8 cellular contexts compared by ENCODE assay signal in the genomic region with DNA sequence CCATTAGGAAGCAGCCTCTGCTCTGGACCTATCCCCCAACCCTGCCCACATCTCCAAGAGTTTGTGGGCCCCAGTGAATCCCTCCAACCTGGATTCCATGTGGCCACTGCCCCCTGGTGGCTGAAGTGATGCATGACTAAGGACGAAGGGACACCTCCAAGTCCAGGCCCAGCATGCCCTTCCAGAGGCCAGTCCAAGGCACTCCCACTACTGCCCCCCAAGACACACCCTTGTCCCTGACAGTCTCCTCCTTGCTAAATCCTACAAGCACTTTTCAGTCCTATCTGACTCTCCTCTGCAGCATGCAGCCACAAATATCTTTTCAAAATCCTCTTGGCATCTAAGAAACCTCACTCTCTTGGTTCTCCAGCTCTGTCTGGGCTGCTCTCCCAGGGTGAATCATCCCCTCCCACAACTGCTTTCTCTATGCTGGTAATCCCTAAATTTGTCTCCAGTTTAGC. TPM values are rescaled to one million over a fixed set of nuclear protein-coding genes. Genes with fewer than 3 reads are reported as not detected.
DNase-seq lines count a peak whose midpoint lies in the region; ATAC-seq and TF ChIP-seq lines count a peak whose summit lies in the region.

No MANE protein-coding gene starts in this region.

- no peaks in the 10 kb centered on the region for H3F3A ChIP-seq in PC-3 (ENCODE audit: low read length, unreplicated experiment)
- peaks cover 3% of the 10 kb centered on the region for H3F3A ChIP-seq in neural progenitor cell (ENCODE audit: low read depth)

- H3K4me2 ChIP-seq in PC-3 (ENCODE audit: low read length) (no peak overlapping the region), fibroblast of lung (ENCODE audit: extremely low read depth, insufficient read depth, low read length) (no peak overlapping the region), neural progenitor cell (no peak overlapping the region)

- H3K79me2 ChIP-seq in PC-3 (ENCODE audit: low read length) (no peaks in the 10 kb centered on the region), fibroblast of lung (ENCODE audit: control insufficient read depth, insufficient read depth, low read length) (no peaks in the 10 kb centered on the region), neural progenitor cell (ENCODE audit: low read depth) (no peaks in the 10 kb centered on the region)

- intact Hi-C loops in Caco-2 (cut with micrococcal nuclease; ENCODE audit: unreplicated experiment) = loop anchor here (1.0 kb wide), 1 partner anchor 51 kb away; no protein-coding TSS in a partner anchor
- intact Hi-C loops in PC-3 (cut with micrococcal nuclease) = loop anchor here (1.0 kb wide), 1 partner anchor 51 kb away; no protein-coding TSS in a partner anchor

- no peak overlapping the region for H3K27ac Mint-ChIP-seq in Caco-2 (ENCODE audit: unreplicated experiment)
- no peak overlapping the region for H3K27ac Mint-ChIP-seq in neural progenitor cell

- H3K36me3 ChIP-seq in Caco-2 (ENCODE audit: control insufficient read depth, insufficient read depth, low read length) (no peaks in the 10 kb centered on the region), PC-3 (ENCODE audit: low read depth, low read length) (no peaks in the 10 kb centered on the region), fibroblast of lung (ENCODE audit: control insufficient read depth, insufficient read depth, low read length) (no peaks in the 10 kb centered on the region), neural progenitor cell (no peaks in the 10 kb centered on the region)

- H2AFZ ChIP-seq in PC-3 (ENCODE audit: low read length) (no peak overlapping the region), fibroblast of lung (ENCODE audit: low read length) (no peak overlapping the region), neural progenitor cell (replicated peaks) (no peak overlapping the region)

- H3K4me3 Mint-ChIP-seq in Caco-2 (ENCODE audit: unreplicated experiment) = no peak overlapping the region
- peak overlapping the region; percentile 13 for H3K4me3 Mint-ChIP-seq in neural progenitor cell

- peaks cover 10% of the 10 kb centered on the region for H3K27me3 Mint-ChIP-seq in Caco-2 (ENCODE audit: insufficient read depth, unreplicated experiment)
- peaks cover 21% of the 10 kb centered on the region for H3K27me3 Mint-ChIP-seq in neural progenitor cell (ENCODE audit: insufficient read depth, low read depth)

- H3K27ac ChIP-seq in PC-3 (ENCODE audit: low read length) (no peak overlapping the region), fibroblast of lung (ENCODE audit: insufficient read depth, low read length) (no peak overlapping the region), neural progenitor cell (no peak overlapping the region)

- no peaks in the 10 kb centered on the region for H3K36me3 Mint-ChIP-seq in Caco-2 (ENCODE audit: insufficient read depth, unreplicated experiment)
- H3K36me3 Mint-ChIP-seq in neural progenitor cell = no peaks in the 10 kb centered on the region

- ATAC-seq in PC-3 (peak; percentile 90), GM19351 (IDR thresholded peaks at IDR 0.05; ENCODE audit: unreplicated experiment) (no peak)

- no peaks in the 10 kb centered on the region for H4K20me1 ChIP-seq in PC-3 (ENCODE audit: low read length)
- no peaks in the 10 kb centered on the region for H4K20me1 ChIP-seq in fibroblast of lung (ENCODE audit: control insufficient read depth, extremely low read depth, insufficient read depth, low read length)
- no peaks in the 10 kb centered on the region for H4K20me1 ChIP-seq in neural progenitor cell (ENCODE audit: low read depth)

- H3K9me3 ChIP-seq in Caco-2 (no peaks in the 10 kb centered on the region), PC-3 (ENCODE audit: low read length) (no peaks in the 10 kb centered on the region), fibroblast of lung (ENCODE audit: control insufficient read depth, insufficient read depth, low read depth, low read length) (no peaks in the 10 kb centered on the region), neural progenitor cell (ENCODE audit: low read depth) (no peaks in the 10 kb centered on the region)

- H3K27me3 ChIP-seq in Caco-2 (replicated peaks; ENCODE audit: control insufficient read depth, insufficient read depth, low read length) = no peaks in the 10 kb centered on the region; the same call in none of the 2 replicates
- peaks cover 7% of the 10 kb centered on the region; the same call in 1 of the 2 replicates for H3K27me3 ChIP-seq in PC-3 (ENCODE audit: low read length)
- peaks cover 17% of the 10 kb centered on the region for H3K27me3 ChIP-seq in fibroblast of lung (ENCODE audit: control insufficient read depth, insufficient read depth, low read length)
- peaks cover 44% of the 10 kb centered on the region for H3K27me3 ChIP-seq in neural progenitor cell

- no TSS peak for BruUV-seq in Caco-2 (replicated peaks; lab: Mats Ljungman, UMichigan)
- BruUV-seq in PC-3 (replicated peaks; lab: Mats Ljungman, UMichigan) = no TSS peak

- CTCF ChIA-PET in Caco-2 (lab: Charles Lee) (interaction anchor here (0.6 kb wide), 1 partner anchor 359 kb away, joined by 3 read pairs; no protein-coding TSS in a partner anchor), PC-3 (lab: Charles Lee) (interaction anchor here (0.9 to 1.0 kb wide), 2 partner anchors 12 to 52 kb away, joined by 3 read pairs; no protein-coding TSS in a partner anchor)

- H3K4me3 ChIP-seq in Caco-2 (ENCODE audit: low read depth, low read length) = no peak overlapping the region
- H3K4me3 ChIP-seq in PC-3 (ENCODE audit: low read length) = no peak overlapping the region
- H3K4me3 ChIP-seq in fibroblast of lung (replicated peaks in 1 of 4; ENCODE audit: control extremely low read depth in 1 of 4, insufficient read depth in 1 of 4, low read depth in 3 of 4, low read length in 4 of 4) = no peak overlapping the region
- no peak overlapping the region for H3K4me3 ChIP-seq in neural progenitor cell

- no peaks in the 10 kb centered on the region for H3K9me3 Mint-ChIP-seq in Caco-2 (ENCODE audit: unreplicated experiment)
- H3K9me3 Mint-ChIP-seq in neural progenitor cell = no peaks in the 10 kb centered on the region

- peak; percentile 77 to 84 for DNase-seq in Caco-2
- DNase-seq in HuH-7.5 (ENCODE audit: low spot score) = peak; percentile 76
- DNase-seq in PC-3 = peak; percentile 79
- DNase-seq in activated T-cell treated with anti-CD3 and anti-CD28 coated beads, Interleukin-2, amount 50 U/mL, for 48 hours = peak; percentile 85 to 89
- DNase-seq in fibroblast of lung (ENCODE audit: low read depth in 2 of 2) = peak; percentile 84
- peak; percentile 93 for DNase-seq in neural progenitor cell (ENCODE audit: low spot score)
- peak; percentile 76 for DNase-seq in stromal cell of bone marrow (ENCODE audit: low read depth)

- H3K9ac ChIP-seq in PC-3 (ENCODE audit: low read length) (no peak overlapping the region), fibroblast of lung (ENCODE audit: insufficient read depth, low read length) (no peak overlapping the region), neural progenitor cell (no peak overlapping the region)

- POLR2A ChIA-PET in Caco-2 (lab: Charles Lee) = interaction anchor here (0.6 kb wide), 1 partner anchor 51 kb away, joined by 3 read pairs; no protein-coding TSS in a partner anchor
- POLR2A ChIA-PET in PC-3 (lab: Charles Lee; ENCODE audit: unreplicated experiment) = no interaction called here

- H3K4me1 ChIP-seq in Caco-2 (no peaks in the 10 kb centered on the region), PC-3 (ENCODE audit: insufficient read depth, low read length) (peaks cover 5% of the 10 kb centered on the region; the same call in 1 of the 2 replicates), fibroblast of lung (ENCODE audit: control insufficient read depth, extremely low read depth, insufficient read depth, low read length) (no peaks in the 10 kb centered on the region), neural progenitor cell (no peaks in the 10 kb centered on the region)

- TF ChIP-seq CTCF in Caco-2 (IDR thresholded peaks at IDR 0.05; ENCODE audit: insufficient read depth in 1 of 2, low read depth in 1 of 2, low read length in 1 of 2, severe bottlenecking in 1 of 2, unreplicated experiment in 1 of 2) (peak; percentile 91 to 93), PC-3 (conservative IDR thresholded peaks at IDR 0.05; ENCODE audit: low read depth, low read length) (peak; percentile 86), fibroblast of lung (conservative IDR thresholded peaks at IDR 0.05 in 1 of 2, IDR thresholded peaks at IDR 0.05 in 1 of 2; ENCODE audit: low read depth in 1 of 2, low read length in 2 of 2) (peak; percentile 93 to 97), neural progenitor cell (IDR thresholded peaks at IDR 0.05) (peak; percentile 94)

- H3K4me1 Mint-ChIP-seq in Caco-2 (ENCODE audit: low read depth, unreplicated experiment) (no peaks in the 10 kb centered on the region), neural progenitor cell (peaks cover 10% of the 10 kb centered on the region)

- no peaks in the 10 kb centered on the region for H3K9me2 ChIP-seq in PC-3 (replicated peaks; ENCODE audit: low read length)

RNA-seq across cellular contexts. Expression of a gene that starts 33.0 kb away (rescaled TPM):
- total RNA-seq in Caco-2 (2022) (31.2 and 31.4 TPM in 2 replicates), PC-3 (2014; rRNA removed) (34.4 and 38.2 TPM in 2 replicates), fibroblast of lung (11.3 and 17.8 TPM in 2 replicates), neural progenitor cell (ENCODE audit: low replicate concordance) (19.8 and 54.2 TPM in 2 replicates)
- 9.8 and 10.0 TPM in 2 replicates for polyA plus RNA-seq in fibroblast of lung
- 11.4 and 12.8 TPM in 2 replicates for polyA plus RNA-seq in fibroblast of lung (2012)
- polyA minus RNA-seq in fibroblast of lung (ENCODE audit: low replicate concordance) = 14.6 and 15.0 TPM in 2 replicates

RNA-seq across cellular contexts. Expression of a gene that starts 35.7 kb away (rescaled TPM):
- total RNA-seq in Caco-2 (2022) = 19.4 and 22.6 TPM in 2 replicates
- total RNA-seq in PC-3 (2014; rRNA removed) = 5.1 and 6.1 TPM in 2 replicates
- total RNA-seq in fibroblast of lung = 6.7 and 7.8 TPM in 2 replicates
- 4.9 and 5.9 TPM in 2 replicates for polyA plus RNA-seq in fibroblast of lung
- 7.5 and 8.6 TPM in 2 replicates for polyA plus RNA-seq in fibroblast of lung (2012)
- 20.8 and 25.5 TPM in 2 replicates for polyA minus RNA-seq in fibroblast of lung (ENCODE audit: low replicate concordance)
- 6.5 and 13.0 TPM in 2 replicates for total RNA-seq in neural progenitor cell (ENCODE audit: low replicate concordance)

RNA-seq across cellular contexts. Expression of a gene that starts 52.2 kb away (rescaled TPM):
- 0.95 and 1.5 TPM in 2 replicates for total RNA-seq in Caco-2 (2022)
- 1.4 and 2.4 TPM in 2 replicates for total RNA-seq in PC-3 (2014; rRNA removed)
- under 0.01 and 0.17 TPM in 2 replicates for total RNA-seq in fibroblast of lung
- polyA plus RNA-seq in fibroblast of lung = 0.31 and 0.43 TPM in 2 replicates
- polyA plus RNA-seq in fibroblast of lung (2012) = 0.56 and 0.91 TPM in 2 replicates
- polyA minus RNA-seq in fibroblast of lung (ENCODE audit: low replicate concordance) = 0.39 TPM in 1 of 2 replicates, not detected in the other
- 0.31 and 0.69 TPM in 2 replicates for total RNA-seq in neural progenitor cell (ENCODE audit: low replicate concordance)

RNA-seq across cellular contexts. Expression of a gene that starts 58.0 kb away (rescaled TPM):
- total RNA-seq in Caco-2 (2022) (59.6 and 60.2 TPM in 2 replicates), PC-3 (2014; rRNA removed) (25.0 and 29.0 TPM in 2 replicates), fibroblast of lung (8.7 and 11.6 TPM in 2 replicates), neural progenitor cell (ENCODE audit: low replicate concordance) (22.5 and 41.3 TPM in 2 replicates)
- polyA plus RNA-seq in fibroblast of lung = 21.7 and 30.6 TPM in 2 replicates
- 32.3 and 41.3 TPM in 2 replicates for polyA plus RNA-seq in fibroblast of lung (2012)
- 45.4 and 93.0 TPM in 2 replicates for polyA minus RNA-seq in fibroblast of lung (ENCODE audit: low replicate concordance)
